Comparison of ENCODE assay signal across 1 cellular context in the genomic region with DNA sequence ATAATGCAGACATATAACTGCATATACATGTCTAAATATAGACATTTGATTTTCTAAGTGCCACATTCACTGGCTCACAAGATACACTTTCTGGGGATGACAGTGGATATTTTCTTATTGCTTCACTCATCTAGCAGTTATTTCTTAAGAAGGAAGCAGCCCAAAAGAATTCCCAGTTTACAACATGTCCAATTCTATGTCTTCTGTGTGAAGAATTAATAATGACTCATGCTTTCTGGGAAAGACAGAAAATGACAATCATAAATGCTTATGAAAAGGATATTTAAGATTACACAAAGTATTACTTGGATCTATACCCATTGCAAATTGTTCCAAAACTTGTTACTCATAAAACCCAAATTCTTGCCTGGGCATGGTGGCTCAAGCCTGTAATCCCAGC.
TF ChIP-seq lines count a peak whose summit lies in the region.

No MANE protein-coding gene starts in this region.

TF ChIP-seq in SK-N-SH treated with all-trans-retinoic acid at 6 μM for 48 hours, 23 proteins besides CTCF, POLR2A, EP300 and RAD21 (continued from another document):
- TF ChIP-seq, protein P1, sequence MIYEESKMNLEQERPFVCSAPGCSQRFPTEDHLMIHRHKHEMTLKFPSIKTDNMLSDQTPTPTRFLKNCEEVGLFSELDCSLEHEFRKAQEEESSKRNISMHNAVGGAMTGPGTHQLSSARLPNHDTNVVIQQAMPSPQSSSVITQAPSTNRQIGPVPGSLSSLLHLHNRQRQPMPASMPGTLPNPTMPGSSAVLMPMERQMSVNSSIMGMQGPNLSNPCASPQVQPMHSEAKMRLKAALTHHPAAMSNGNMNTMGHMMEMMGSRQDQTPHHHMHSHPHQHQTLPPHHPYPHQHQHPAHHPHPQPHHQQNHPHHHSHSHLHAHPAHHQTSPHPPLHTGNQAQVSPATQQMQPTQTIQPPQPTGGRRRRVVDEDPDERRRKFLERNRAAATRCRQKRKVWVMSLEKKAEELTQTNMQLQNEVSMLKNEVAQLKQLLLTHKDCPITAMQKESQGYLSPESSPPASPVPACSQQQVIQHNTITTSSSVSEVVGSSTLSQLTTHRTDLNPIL (CRISPR knock-in tag; IDR thresholded peaks at IDR 0.05; ENCODE audit: low read depth) = no peak
- TF ChIP-seq, protein P2, sequence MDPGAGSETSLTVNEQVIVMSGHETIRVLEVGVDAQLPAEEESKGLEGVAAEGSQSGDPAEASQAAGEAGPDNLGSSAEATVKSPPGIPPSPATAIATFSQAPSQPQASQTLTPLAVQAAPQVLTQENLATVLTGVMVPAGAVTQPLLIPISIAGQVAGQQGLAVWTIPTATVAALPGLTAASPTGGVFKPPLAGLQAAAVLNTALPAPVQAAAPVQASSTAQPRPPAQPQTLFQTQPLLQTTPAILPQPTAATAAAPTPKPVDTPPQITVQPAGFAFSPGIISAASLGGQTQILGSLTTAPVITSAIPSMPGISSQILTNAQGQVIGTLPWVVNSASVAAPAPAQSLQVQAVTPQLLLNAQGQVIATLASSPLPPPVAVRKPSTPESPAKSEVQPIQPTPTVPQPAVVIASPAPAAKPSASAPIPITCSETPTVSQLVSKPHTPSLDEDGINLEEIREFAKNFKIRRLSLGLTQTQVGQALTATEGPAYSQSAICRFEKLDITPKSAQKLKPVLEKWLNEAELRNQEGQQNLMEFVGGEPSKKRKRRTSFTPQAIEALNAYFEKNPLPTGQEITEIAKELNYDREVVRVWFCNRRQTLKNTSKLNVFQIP (CRISPR knock-in tag; IDR thresholded peaks at IDR 0.05; ENCODE audit: borderline replicate concordance, low read depth) = no peak
- TF ChIP-seq ZNF70 (CRISPR knock-in tag; IDR thresholded peaks at IDR 0.05) (no peak), ZNF565 (CRISPR knock-in tag; conservative IDR thresholded peaks at IDR 0.05; ENCODE audit: low read depth) (no peak), TCF4 (CRISPR knock-in tag; IDR thresholded peaks at IDR 0.05; ENCODE audit: borderline replicate concordance) (no peak), SNAI2 (CRISPR knock-in tag; IDR thresholded peaks at IDR 0.05) (no peak)
- TF ChIP-seq, protein P3, sequence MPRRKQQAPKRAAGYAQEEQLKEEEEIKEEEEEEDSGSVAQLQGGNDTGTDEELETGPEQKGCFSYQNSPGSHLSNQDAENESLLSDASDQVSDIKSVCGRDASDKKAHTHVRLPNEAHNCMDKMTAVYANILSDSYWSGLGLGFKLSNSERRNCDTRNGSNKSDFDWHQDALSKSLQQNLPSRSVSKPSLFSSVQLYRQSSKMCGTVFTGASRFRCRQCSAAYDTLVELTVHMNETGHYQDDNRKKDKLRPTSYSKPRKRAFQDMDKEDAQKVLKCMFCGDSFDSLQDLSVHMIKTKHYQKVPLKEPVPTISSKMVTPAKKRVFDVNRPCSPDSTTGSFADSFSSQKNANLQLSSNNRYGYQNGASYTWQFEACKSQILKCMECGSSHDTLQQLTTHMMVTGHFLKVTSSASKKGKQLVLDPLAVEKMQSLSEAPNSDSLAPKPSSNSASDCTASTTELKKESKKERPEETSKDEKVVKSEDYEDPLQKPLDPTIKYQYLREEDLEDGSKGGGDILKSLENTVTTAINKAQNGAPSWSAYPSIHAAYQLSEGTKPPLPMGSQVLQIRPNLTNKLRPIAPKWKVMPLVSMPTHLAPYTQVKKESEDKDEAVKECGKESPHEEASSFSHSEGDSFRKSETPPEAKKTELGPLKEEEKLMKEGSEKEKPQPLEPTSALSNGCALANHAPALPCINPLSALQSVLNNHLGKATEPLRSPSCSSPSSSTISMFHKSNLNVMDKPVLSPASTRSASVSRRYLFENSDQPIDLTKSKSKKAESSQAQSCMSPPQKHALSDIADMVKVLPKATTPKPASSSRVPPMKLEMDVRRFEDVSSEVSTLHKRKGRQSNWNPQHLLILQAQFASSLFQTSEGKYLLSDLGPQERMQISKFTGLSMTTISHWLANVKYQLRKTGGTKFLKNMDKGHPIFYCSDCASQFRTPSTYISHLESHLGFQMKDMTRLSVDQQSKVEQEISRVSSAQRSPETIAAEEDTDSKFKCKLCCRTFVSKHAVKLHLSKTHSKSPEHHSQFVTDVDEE (CRISPR knock-in tag; IDR thresholded peaks at IDR 0.05) = no peak
